21 cellular contexts compared by ENCODE assay signal in the genomic region with DNA sequence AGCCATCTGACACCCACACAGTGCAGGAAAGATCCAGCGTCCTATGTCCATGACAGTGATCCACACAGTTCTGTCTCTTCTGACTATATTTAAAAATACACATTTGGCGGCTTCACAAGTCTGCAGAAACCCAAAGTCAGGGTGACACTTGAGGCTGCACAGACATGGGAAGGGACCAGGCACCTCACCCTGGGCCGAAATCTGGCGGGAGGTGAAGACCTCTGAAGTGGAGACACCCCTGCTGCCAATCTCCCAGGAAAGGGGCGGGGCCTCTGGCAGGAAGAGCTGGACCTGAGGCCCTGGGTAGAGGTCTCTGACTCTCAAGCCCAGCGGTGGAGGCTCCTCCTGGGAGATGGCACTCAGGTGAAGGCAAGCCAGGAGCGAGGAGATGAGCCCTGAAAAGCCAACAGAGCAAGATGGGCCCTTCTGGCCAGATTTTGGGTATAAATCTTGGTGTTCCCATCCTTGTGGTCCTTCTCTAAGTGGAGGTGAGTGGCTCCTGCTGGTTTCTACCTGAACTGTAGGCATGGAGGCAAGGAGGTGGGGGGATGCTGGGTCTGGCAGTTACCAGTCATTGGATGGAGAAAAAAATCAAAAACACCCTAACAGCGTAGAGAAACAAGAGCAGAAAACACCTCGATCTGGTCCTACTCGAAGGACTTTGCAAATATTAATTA.
DNase-seq lines count a peak whose midpoint lies in the region; ATAC-seq and TF ChIP-seq lines count a peak whose summit lies in the region.
"Had no signal": no experiment of that assay in that cellular context is flagged by ENCODE, and none has a peak within 500 bp of the region (broad histone marks: within the 10 kb centered on the region; RNA-seq: fewer than 3 reads in every experiment).

No MANE protein-coding gene starts in this region.

- intact Hi-C loops in breast epithelium (cut with DNase I; ENCODE audit: low total_unique reads): no loop called here

- peaks cover 0 to 2% of the 10 kb centered on the region in 2 donors for H3K27me3 Mint-ChIP-seq in CD8-positive, alpha-beta memory T cell

- peaks cover 19% of the 10 kb centered on the region for H3K36me3 ChIP-seq in CD8-positive, alpha-beta memory T cell (ENCODE audit: insufficient read depth, low read length)
- H3K36me3 ChIP-seq in breast epithelium: no peaks in the 10 kb centered on the region

- POLR2A ChIA-PET in CD8-positive, alpha-beta memory T cell (lab: Charles Lee): no interaction called here

- H3K4me1 ChIP-seq in CD8-positive, alpha-beta memory T cell (ENCODE audit: insufficient read depth, low read length): peaks cover 11% of the 10 kb centered on the region
- H3K4me1 ChIP-seq in breast epithelium: no peaks in the 10 kb centered on the region

- peak overlapping the region in 5 of 8 donors; percentile 39 to 95 (median 63) for H3K27ac Mint-ChIP-seq in CD8-positive, alpha-beta memory T cell

- no peak overlapping the region for H3K27ac ChIP-seq in CD8-positive, alpha-beta memory T cell (ENCODE audit: low read depth, low read length)
- H3K27ac ChIP-seq in breast epithelium: peak overlapping the region; percentile 60 to 80
- H3K27ac ChIP-seq in skin epidermis: peak overlapping the region in 14 of 21 experiments; percentile 17 to 55 (median 40)
- H3K27ac ChIP-seq: hepatocyte had no signal

- no peak for TF ChIP-seq CTCF in breast epithelium (IDR thresholded peaks at IDR 0.05)

- H3K4me3 ChIP-seq in CD8-positive, alpha-beta memory T cell (ENCODE audit: low read length): no peak overlapping the region
- H3K4me3 ChIP-seq in breast epithelium (no peak overlapping the region), skin epidermis (no peak overlapping the region)
- H3K4me3 ChIP-seq: hepatocyte, upper lobe of left lung had no signal

- H3K4me3 Mint-ChIP-seq in CD8-positive, alpha-beta memory T cell: no peak overlapping the region
- H3K4me3 Mint-ChIP-seq: activated CD8-positive, alpha-beta T cell treated with anti-CD3 and anti-CD28 coated beads, Interleukin-2, amount 10 ng/mL, durations not matched to agents 7 days and 5 days had no signal

- no peaks in the 10 kb centered on the region for H3K27me3 ChIP-seq in CD8-positive, alpha-beta memory T cell (ENCODE audit: insufficient read depth, low read length, poor library complexity, severe bottlenecking)
- no peaks in the 10 kb centered on the region for H3K27me3 ChIP-seq in breast epithelium
- H3K27me3 ChIP-seq: hepatocyte, neutrophil, upper lobe of left lung had no signal

- peaks cover 22% of the 10 kb centered on the region for H3K9me3 ChIP-seq in CD8-positive, alpha-beta memory T cell (ENCODE audit: low read length)
- no peaks in the 10 kb centered on the region for H3K9me3 ChIP-seq in breast epithelium
- H3K9me3 ChIP-seq: neutrophil, upper lobe of left lung had no signal

- no peak for DNase-seq in CD8-positive, alpha-beta memory T cell
- DNase-seq in breast epithelium (ENCODE audit: low spot score in 2 of 2) (peak in 1 of 2 donors; percentile 49), islet precursor cell (peak; percentile 29), midbrain (lab: John Stamatoyannopoulos, UW) (no peak), SKM-1 treated with dmso at 0.1 percent for 144 hours (lab: John Stamatoyannopoulos, UW; ENCODE audit: unreplicated experiment) (no peak)
- DNase-seq in effector CD4-positive, alpha-beta T cell: no peak
- DNase-seq: activated CD8-positive, alpha-beta T cell treated with anti-CD3 and anti-CD28 coated beads, Interleukin-2, amount 10 ng/mL, durations not matched to agents 7 days and 5 days; AML-193; cerebellar nuclear complex; erythroblast; Kasumi-1; NCI-H1694; NCI-H526 treated with DMSO at 0.1 percent for 48 hours; stimulated activated CD4-positive, alpha-beta T cell treated with anti-CD3 and anti-CD28 coated beads, Interleukin-15, amount 100 ng/mL, for 24 hours; T1000 had no signal

- peaks cover 9 to 23% (median 11%) of the 10 kb centered on the region in 5 donors for H3K9me3 Mint-ChIP-seq in CD8-positive, alpha-beta memory T cell

- ATAC-seq in GM21825 (IDR thresholded peaks at IDR 0.05; ENCODE audit: unreplicated experiment): no peak
- ATAC-seq: activated CD8-positive, alpha-beta T cell treated with anti-CD3 and anti-CD28 coated beads, Interleukin-2, amount 10 ng/mL, durations not matched to agents 7 days and 5 days; activated naive CD4-positive, alpha-beta T cell treated with anti-CD3 and anti-CD28 coated beads, Interleukin-2, amount 50 U/mL, for 72 hours had no signal

- H3K4me1 Mint-ChIP-seq in CD8-positive, alpha-beta memory T cell: peaks cover 21 to 33% (median 22%) of the 10 kb centered on the region in 3 donors

- CTCF ChIA-PET in CD8-positive, alpha-beta memory T cell (lab: Charles Lee): no interaction called here

- peaks cover 22 to 79% (median 39%) of the 10 kb centered on the region in 3 donors for H3K36me3 Mint-ChIP-seq in CD8-positive, alpha-beta memory T cell

- no peak for TF ChIP-seq POLR2A in breast epithelium (IDR thresholded peaks at IDR 0.05)
